ENCODE assay signal across 12 cellular contexts in genomic region chr6:144353871-144354314, GRCh38.
DNase-seq lines count a peak whose midpoint lies in the region; ATAC-seq and TF ChIP-seq lines count a peak whose summit lies in the region.
"Had no signal": no experiment of that assay in that cellular context is flagged by ENCODE, and none has a peak within 500 bp of the region (broad histone marks: within the 10 kb centered on the region; RNA-seq: fewer than 3 reads in every experiment).

No MANE protein-coding gene starts in this region.

- ATAC-seq in activated T-cell treated with anti-CD3 and anti-CD28 coated beads, Interleukin-2, amount 50 U/mL, for 4 hours: peak; percentile 84 to 86
- ATAC-seq in HG02610 (IDR thresholded peaks at IDR 0.05; ENCODE audit: unreplicated experiment): peak; percentile 71
- peak; percentile 82 for ATAC-seq in stimulated activated naive CD8-positive, alpha-beta T cell treated with anti-CD3 and anti-CD28 coated beads, Interleukin-15, amount 100 ng/mL, for 72 hours
- ATAC-seq: HCT116 had no signal

- H4K91ac ChIP-seq in H9 (ENCODE audit: insufficient read length, low read depth, low read length): no peak overlapping the region

- H3K23me2 ChIP-seq in H9 (ENCODE audit: insufficient read length, low read depth, low read length, poor library complexity, severe bottlenecking): no peaks in the 10 kb centered on the region

- H2BK120ac ChIP-seq in H9 (ENCODE audit: low read depth, low read length, poor library complexity, severe bottlenecking): no peak overlapping the region

- H2BK20ac ChIP-seq in H9 (ENCODE audit: low read depth, low read length, poor library complexity, severe bottlenecking): no peak overlapping the region

- H3K36me3 Mint-ChIP-seq in activated T-cell treated with anti-CD3 and anti-CD28 coated beads, Interleukin-2, amount 50 U/mL, for 4 hours (ENCODE audit: insufficient read depth): peaks cover 6% of the 10 kb centered on the region
- H3K36me3 Mint-ChIP-seq in H9 (ENCODE audit: insufficient read depth in 1 of 3, low read depth in 3 of 3): no peaks in the 10 kb centered on the region

- no peaks in the 10 kb centered on the region for H4K20me1 ChIP-seq in H9 (ENCODE audit: control insufficient read depth, insufficient read depth, insufficient read length)

- H2AFZ ChIP-seq in H9 (ENCODE audit: low read length): no peak overlapping the region

- WGBS in H9 (ENCODE audit: extremely low coverage, insufficient read length, low lambda C conversion rate): no CpG with 5 or more reads among the region's 5 CpGs

- H3K23ac ChIP-seq in H9 (ENCODE audit: insufficient read length, low read depth, low read length): no peak overlapping the region

- H3K18ac ChIP-seq in H9 (ENCODE audit: insufficient read length, low read depth, low read length): no peak overlapping the region

- H3K14ac ChIP-seq in H9 (ENCODE audit: insufficient read depth, low read length): no peak overlapping the region

- peaks cover 81% of the 10 kb centered on the region for H3K4me1 Mint-ChIP-seq in activated T-cell treated with anti-CD3 and anti-CD28 coated beads, Interleukin-2, amount 50 U/mL, for 4 hours (ENCODE audit: low read depth)
- H3K4me1 Mint-ChIP-seq in stimulated activated naive CD8-positive, alpha-beta T cell treated with anti-CD3 and anti-CD28 coated beads, Interleukin-15, amount 100 ng/mL, for 72 hours: peaks cover 73% of the 10 kb centered on the region
- H3K4me1 Mint-ChIP-seq in H9: peaks cover 27 to 31% of the 10 kb centered on the region in 2 experiments

- DNase-seq in activated T-cell treated with anti-CD3 and anti-CD28 coated beads, Interleukin-2, amount 50 U/mL, for 4 hours: no peak
- DNase-seq in activated T-cell treated with anti-CD3 and anti-CD28 coated beads, Interleukin-2, amount 50 U/mL, for 1 hour: no peak
- DNase-seq in MV-4-11 (lab: John Stamatoyannopoulos, UW) (peak; percentile 42), H9 (no peak), DMS 273 (lab: John Stamatoyannopoulos, UW; ENCODE audit: unreplicated experiment) (no peak), NCI-H1930 (lab: John Stamatoyannopoulos, UW) (no peak)
- peak in 1 of 2 donors; percentile 16 for DNase-seq in stimulated activated naive CD8-positive, alpha-beta T cell treated with anti-CD3 and anti-CD28 coated beads, Interleukin-15, amount 100 ng/mL, for 72 hours
- DNase-seq: activated CD4-positive, alpha-beta T cell treated with anti-CD3 and anti-CD28 coated beads, Interleukin-2, amount 50 U/mL, for 4 hours; NCI-H748 treated with DMSO at 0.1 percent for 48 hours; stimulated activated CD4-positive, alpha-beta T cell treated with anti-CD3 and anti-CD28 coated beads, Interleukin-1b, Interleukin-23, amount 100 ng/mL, for 48 hours had no signal

- no peak overlapping the region for H4K5ac ChIP-seq in H9 (ENCODE audit: insufficient read length, low read depth, low read length)

- H2BK15ac ChIP-seq in H9 (ENCODE audit: low read depth, low read length): no peak overlapping the region

- H3K56ac ChIP-seq in H9 (ENCODE audit: insufficient read length, low read depth, low read length): no peak overlapping the region

- no peak overlapping the region for H3K27ac ChIP-seq in H9 (ENCODE audit: insufficient read length, low read depth, low read length)

- H3K4ac ChIP-seq in H9 (ENCODE audit: low read depth, low read length): no peak overlapping the region

- no peak overlapping the region for H2AK5ac ChIP-seq in H9 (ENCODE audit: insufficient read length, low read length)

- H3K9ac ChIP-seq in H9 (ENCODE audit: extremely low read depth, insufficient read length, low read length): no peak overlapping the region

- TF ChIP-seq CTCF in H9 (conservative IDR thresholded peaks at IDR 0.05): no peak

- no peaks in the 10 kb centered on the region for H3K27me3 Mint-ChIP-seq in activated T-cell treated with anti-CD3 and anti-CD28 coated beads, Interleukin-2, amount 50 U/mL, for 4 hours (ENCODE audit: low read depth)
- H3K27me3 Mint-ChIP-seq in stimulated activated naive CD8-positive, alpha-beta T cell treated with anti-CD3 and anti-CD28 coated beads, Interleukin-15, amount 100 ng/mL, for 72 hours: no peaks in the 10 kb centered on the region
- H3K27me3 Mint-ChIP-seq in H9 (ENCODE audit: low read depth): no peaks in the 10 kb centered on the region

- H4K8ac ChIP-seq in H9 (replicated peaks; ENCODE audit: insufficient read length, low read depth, low read length): no peak overlapping the region

- no peak overlapping the region for H3T11ph ChIP-seq in H9 (ENCODE audit: low read length)

- no peaks in the 10 kb centered on the region for H3K9me3 Mint-ChIP-seq in activated T-cell treated with anti-CD3 and anti-CD28 coated beads, Interleukin-2, amount 50 U/mL, for 4 hours
- H3K9me3 Mint-ChIP-seq in stimulated activated naive CD8-positive, alpha-beta T cell treated with anti-CD3 and anti-CD28 coated beads, Interleukin-15, amount 100 ng/mL, for 72 hours: no peaks in the 10 kb centered on the region
- H3K9me3 Mint-ChIP-seq in H9: no peaks in the 10 kb centered on the region

- peaks cover 4% of the 10 kb centered on the region; the same call in 1 of the 2 replicates for H3K79me2 ChIP-seq in H9 (ENCODE audit: insufficient read depth, low read length)

- H3K27me3 ChIP-seq in H9 (ENCODE audit: insufficient read depth, low read length): no peaks in the 10 kb centered on the region

- H3K4me1 ChIP-seq in H9 (ENCODE audit: insufficient read depth, low read length): peaks cover 9% of the 10 kb centered on the region

- H3K79me1 ChIP-seq in H9 (ENCODE audit: insufficient read depth, low read depth, low read length, poor library complexity, severe bottlenecking): no peaks in the 10 kb centered on the region

- H3K4me2 ChIP-seq in H9 (ENCODE audit: insufficient read depth, insufficient read length, low read length): no peak overlapping the region

- peak overlapping the region; percentile 12 to 23 for H3K27ac Mint-ChIP-seq in stimulated activated naive CD8-positive, alpha-beta T cell treated with anti-CD3 and anti-CD28 coated beads, Interleukin-15, amount 100 ng/mL, for 72 hours
- no peak overlapping the region; a peak in 1 of 7 replicates for H3K27ac Mint-ChIP-seq in H9

- H2BK12ac ChIP-seq in H9 (ENCODE audit: insufficient read length, low read depth, low read length): no peak overlapping the region

- H3K4me3 Mint-ChIP-seq in activated T-cell treated with anti-CD3 and anti-CD28 coated beads, Interleukin-2, amount 50 U/mL, for 4 hours: peak overlapping the region; percentile 43
- H3K4me3 Mint-ChIP-seq in stimulated activated naive CD8-positive, alpha-beta T cell treated with anti-CD3 and anti-CD28 coated beads, Interleukin-15, amount 100 ng/mL, for 72 hours: peak overlapping the region; percentile 54 to 66
- H3K4me3 Mint-ChIP-seq in H9: no peak overlapping the region

- no peaks in the 10 kb centered on the region for H3K9me3 ChIP-seq in H9 (ENCODE audit: control insufficient read depth, low read depth, low read length)

- no peak overlapping the region for H2BK5ac ChIP-seq in H9 (ENCODE audit: insufficient read length, low read length)

Comparison
In these comparisons a context has a peak if more than half of its experiments do, and no peak if none do; other contexts are left out.
1. H3K4me3 Mint-ChIP-seq: peak in activated T-cell treated with anti-CD3 and anti-CD28 coated beads, Interleukin-2, amount 50 U/mL, for 4 hours (single experiment) and stimulated activated naive CD8-positive, alpha-beta T cell treated with anti-CD3 and anti-CD28 coated beads, Interleukin-15, amount 100 ng/mL, for 72 hours (2 of 2); none in H9 (0 of 2).
2. H3K27ac Mint-ChIP-seq: peak in stimulated activated naive CD8-positive, alpha-beta T cell treated with anti-CD3 and anti-CD28 coated beads, Interleukin-15, amount 100 ng/mL, for 72 hours (2 of 2); none in H9 (0 of 3).
3. Peak in every context shown above with its lines, with median percentiles within 50 percentile points of each other: ATAC-seq.